Comparison of ENCODE assay signal across 16 cellular contexts in the genomic region with DNA sequence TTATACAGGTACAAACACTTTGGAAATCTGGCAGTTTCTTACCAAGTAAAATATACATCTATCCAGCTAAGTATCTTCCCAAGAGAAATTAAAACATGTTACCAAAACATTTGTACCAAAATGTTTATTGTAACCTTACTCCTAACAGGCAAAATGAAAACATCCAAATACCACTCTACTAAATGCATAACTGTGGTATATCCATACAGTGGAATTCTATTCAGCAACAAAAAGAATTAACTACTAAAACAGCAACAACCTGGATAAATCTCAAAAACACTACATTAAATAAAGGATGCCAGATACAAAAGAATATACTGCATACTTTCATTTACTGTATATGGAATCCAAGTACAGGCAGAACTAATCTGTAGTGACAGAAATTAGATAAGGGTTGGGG.
"Had no signal": no experiment of that assay in that cellular context is flagged by ENCODE, and none has a peak within 500 bp of the region (broad histone marks: within the 10 kb centered on the region; RNA-seq: fewer than 3 reads in every experiment).

No MANE protein-coding gene starts in this region.

- H3K4me1 Mint-ChIP-seq: activated CD8-positive, alpha-beta memory T cell treated with anti-CD3 and anti-CD28 coated beads, Interleukin-2, amount 10 ng/mL, durations not matched to agents 7 days and 5 days had no signal

- H3K27ac ChIP-seq: cardiac muscle cell, dorsolateral prefrontal cortex, gastrocnemius medialis, heart left ventricle, ovary, right lobe of liver, upper lobe of left lung had no signal

- ATAC-seq: activated CD8-positive, alpha-beta memory T cell treated with anti-CD3 and anti-CD28 coated beads, Interleukin-2, amount 10 ng/mL, durations not matched to agents 7 days and 5 days; activated naive CD4-positive, alpha-beta T cell treated with anti-CD3 and anti-CD28 coated beads, Interleukin-2, amount 50 U/mL, for 72 hours; gastrocnemius medialis; heart left ventricle; right lobe of liver; stimulated activated naive CD8-positive, alpha-beta T cell treated with anti-CD3 and anti-CD28 coated beads, Interleukin-15, amount 100 ng/mL, for 72 hours had no signal

- H3K27ac Mint-ChIP-seq: activated CD8-positive, alpha-beta memory T cell treated with anti-CD3 and anti-CD28 coated beads, Interleukin-2, amount 10 ng/mL, durations not matched to agents 7 days and 5 days; activated T-cell treated with anti-CD3 and anti-CD28 coated beads, Interleukin-2, amount 50 U/mL, for 24 hours; stimulated activated naive CD8-positive, alpha-beta T cell treated with anti-CD3 and anti-CD28 coated beads, Interleukin-15, amount 100 ng/mL, for 72 hours had no signal

- H3K4me1 ChIP-seq: right lobe of liver, upper lobe of left lung had no signal

- H3K27me3 Mint-ChIP-seq: activated CD4-positive, alpha-beta memory T cell treated with anti-CD3 and anti-CD28 coated beads for 36 hours; activated CD8-positive, alpha-beta memory T cell treated with anti-CD3 and anti-CD28 coated beads, Interleukin-2, amount 10 ng/mL, durations not matched to agents 7 days and 5 days; activated T-cell treated with anti-CD3 and anti-CD28 coated beads, Interleukin-2, amount 50 U/mL, for 24 hours; stimulated activated naive CD8-positive, alpha-beta T cell treated with anti-CD3 and anti-CD28 coated beads, Interleukin-15, amount 100 ng/mL, for 72 hours had no signal

- H3K9me3 Mint-ChIP-seq: activated T-cell treated with anti-CD3 and anti-CD28 coated beads, Interleukin-2, amount 50 U/mL, for 24 hours; stimulated activated naive CD8-positive, alpha-beta T cell treated with anti-CD3 and anti-CD28 coated beads, Interleukin-15, amount 100 ng/mL, for 72 hours had no signal

- DNase-seq: activated CD4-positive, alpha-beta memory T cell treated with anti-CD3 and anti-CD28 coated beads for 36 hours; activated CD8-positive, alpha-beta memory T cell treated with anti-CD3 and anti-CD28 coated beads, Interleukin-2, amount 10 ng/mL, durations not matched to agents 7 days and 5 days; activated gamma-delta T cell; activated T-cell treated with anti-CD3 and anti-CD28 coated beads, Interleukin-2, amount 50 U/mL, for 24 hours; dorsolateral prefrontal cortex; gastrocnemius medialis; heart left ventricle; ovary; right lobe of liver; stimulated activated CD4-positive, alpha-beta T cell treated with anti-CD3 and anti-CD28 coated beads, Interleukin-4, amount 100 ng/mL, for 4 hours; stimulated activated CD8-positive, alpha-beta memory T cell treated with anti-CD3 and anti-CD28 coated beads, Interleukin-4, amount 100 ng/mL, for 48 hours; stimulated activated naive CD8-positive, alpha-beta T cell treated with anti-CD3 and anti-CD28 coated beads, Interleukin-15, amount 100 ng/mL, for 72 hours; upper lobe of left lung had no signal

- H3K4me3 Mint-ChIP-seq: activated CD4-positive, alpha-beta memory T cell treated with anti-CD3 and anti-CD28 coated beads for 36 hours; activated CD8-positive, alpha-beta memory T cell treated with anti-CD3 and anti-CD28 coated beads, Interleukin-2, amount 10 ng/mL, durations not matched to agents 7 days and 5 days; activated T-cell treated with anti-CD3 and anti-CD28 coated beads, Interleukin-2, amount 50 U/mL, for 24 hours; stimulated activated naive CD8-positive, alpha-beta T cell treated with anti-CD3 and anti-CD28 coated beads, Interleukin-15, amount 100 ng/mL, for 72 hours had no signal

- H3K9me3 ChIP-seq: gastrocnemius medialis, ovary, right lobe of liver, upper lobe of left lung had no signal

- H3K36me3 ChIP-seq: cardiac muscle cell, gastrocnemius medialis, ovary, right lobe of liver, upper lobe of left lung had no signal

- H3K4me3 ChIP-seq: cardiac muscle cell, dorsolateral prefrontal cortex, gastrocnemius medialis, heart left ventricle, ovary, right lobe of liver, smooth muscle cell, upper lobe of left lung had no signal

- H3K27me3 ChIP-seq: cardiac muscle cell, dorsolateral prefrontal cortex, gastrocnemius medialis, heart left ventricle, ovary, right lobe of liver, upper lobe of left lung had no signal
